Comparison of ENCODE assay signal across 8 cellular contexts in the genomic region with DNA sequence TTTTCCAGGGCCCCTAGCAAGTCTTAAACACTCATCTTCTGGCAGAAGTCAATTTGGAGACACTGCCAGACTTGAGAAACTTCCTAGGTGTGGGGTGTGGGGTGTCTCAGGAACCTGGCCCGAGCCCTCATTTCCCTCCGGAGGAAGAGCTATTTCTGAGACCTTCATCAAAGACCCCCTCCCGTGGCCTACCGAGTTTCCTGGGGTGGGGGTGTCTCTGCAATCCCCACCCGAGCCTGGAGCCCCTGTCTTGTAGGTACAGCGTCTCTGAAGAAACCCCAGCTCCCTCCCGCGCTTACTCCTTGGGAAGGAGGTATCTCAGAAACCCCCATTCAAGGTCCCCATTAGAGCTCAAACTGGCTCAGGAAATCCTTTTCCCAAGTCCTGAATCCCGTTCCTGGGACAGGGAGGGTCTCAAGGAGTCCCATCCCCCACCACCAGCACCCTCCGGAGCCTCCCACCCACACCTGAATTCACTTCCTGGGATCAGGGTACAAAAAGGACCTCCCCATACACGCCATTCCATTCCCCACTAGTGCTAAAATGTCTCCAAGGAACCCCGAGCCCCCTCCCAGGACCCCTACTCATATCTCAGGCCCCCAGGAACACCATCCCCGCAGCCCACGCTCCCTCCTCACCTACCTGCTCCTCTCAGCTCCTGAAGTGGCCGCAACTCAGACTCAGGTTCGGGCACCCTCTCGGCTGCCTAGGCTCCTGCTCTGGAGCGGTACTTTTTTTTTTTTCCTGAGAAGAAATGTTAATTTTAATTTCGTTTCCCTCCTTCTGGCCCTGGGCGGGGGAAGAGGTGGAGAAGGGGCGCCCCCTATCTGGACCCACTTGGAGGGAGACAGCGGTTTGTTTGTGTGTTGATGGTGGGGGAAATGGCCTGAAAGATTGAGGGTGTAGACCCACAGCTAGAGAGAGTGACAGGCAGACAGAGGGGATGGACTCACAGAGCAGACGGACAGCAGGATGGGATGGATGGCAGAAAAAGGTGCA. TPM values are rescaled to one million over a fixed set of nuclear protein-coding genes. Genes with fewer than 3 reads are reported as not detected.
DNase-seq lines count a peak whose midpoint lies in the region; ATAC-seq and TF ChIP-seq lines count a peak whose summit lies in the region.

No MANE protein-coding gene starts in this region.

- peak overlapping the region; percentile 97 for H3K4me3 Mint-ChIP-seq in activated T-helper 1 cell treated with anti-CD3 and anti-CD28 coated beads, Interleukin-12 subunit alpha, Interleukin-12 subunit beta, Interleukin-2, Interleukin-4 antibody, amounts not matched to agents 30 ng/mL and 10 ng/mL and 1 ng/mL, durations not matched to agents 14 hours and 24 hours and 36 hours
- peak overlapping the region; percentile 96 for H3K4me3 Mint-ChIP-seq in stimulated activated naive CD8-positive, alpha-beta T cell treated with anti-CD3 and anti-CD28 coated beads, Interleukin-15, Interleukin-2, amounts not matched to agents 100 ng/mL and 50 ng/mL, for 24 hours
- H3K4me3 Mint-ChIP-seq in progenitor cell of endocrine pancreas (ENCODE audit: low read depth): no peak overlapping the region

- CTCF ChIA-PET in GM10248 (lab: Yijun Ruan, JAX): interaction anchor here (0.7 to 1.8 kb wide), 5 partner anchors 14 to 386 kb away, joined by 3 to 5 read pairs (median 3); partner anchors contain the start of gene RBM3

- no peak for ATAC-seq in GM18517 (IDR thresholded peaks at IDR 0.05; ENCODE audit: unreplicated experiment)

- 0 out of 2 replicates have a peak, but pooled peaks cover 7% of the 10 kb centered on the region for H3K36me3 ChIP-seq in KOPT-K1 (ENCODE audit: insufficient read depth, low read length)

- H3K9me3 Mint-ChIP-seq in activated T-helper 1 cell treated with anti-CD3 and anti-CD28 coated beads, Interleukin-12 subunit alpha, Interleukin-12 subunit beta, Interleukin-2, Interleukin-4 antibody, amounts not matched to agents 30 ng/mL and 10 ng/mL and 1 ng/mL, durations not matched to agents 14 hours and 24 hours and 36 hours: no peaks in the 10 kb centered on the region
- H3K9me3 Mint-ChIP-seq in stimulated activated naive CD8-positive, alpha-beta T cell treated with anti-CD3 and anti-CD28 coated beads, Interleukin-15, Interleukin-2, amounts not matched to agents 100 ng/mL and 50 ng/mL, for 24 hours: no peaks in the 10 kb centered on the region
- H3K9me3 Mint-ChIP-seq in progenitor cell of endocrine pancreas (ENCODE audit: low read depth): peaks cover 18% of the 10 kb centered on the region

- peak overlapping the region; percentile 81 for H3K27ac ChIP-seq in KOPT-K1 (ENCODE audit: low read depth, low read length, poor library complexity, severe bottlenecking)

- TF ChIP-seq CTCF in GM10248 (IDR thresholded peaks at IDR 0.05; ENCODE audit: control extremely low read depth, extremely low read depth, low read depth, missing control alignments) (peak; percentile 42), progenitor cell of endocrine pancreas (IDR thresholded peaks at IDR 0.05; ENCODE audit: unreplicated experiment) (no peak)

- peaks cover 28% of the 10 kb centered on the region for H3K4me1 Mint-ChIP-seq in activated T-helper 1 cell treated with anti-CD3 and anti-CD28 coated beads, Interleukin-12 subunit alpha, Interleukin-12 subunit beta, Interleukin-2, Interleukin-4 antibody, amounts not matched to agents 30 ng/mL and 10 ng/mL and 1 ng/mL, durations not matched to agents 14 hours and 24 hours and 36 hours (ENCODE audit: low read depth)
- H3K4me1 Mint-ChIP-seq in stimulated activated naive CD8-positive, alpha-beta T cell treated with anti-CD3 and anti-CD28 coated beads, Interleukin-15, Interleukin-2, amounts not matched to agents 100 ng/mL and 50 ng/mL, for 24 hours (ENCODE audit: low read depth): peaks cover 32% of the 10 kb centered on the region
- peaks cover 14% of the 10 kb centered on the region for H3K4me1 Mint-ChIP-seq in progenitor cell of endocrine pancreas (ENCODE audit: low read depth)

- intact Hi-C loops in activated T-helper 1 cell treated with anti-CD3 and anti-CD28 coated beads, Interleukin-12 subunit alpha, Interleukin-12 subunit beta, Interleukin-2, Interleukin-4 antibody, amounts not matched to agents 30 ng/mL and 10 ng/mL and 1 ng/mL, durations not matched to agents 14 hours and 24 hours and 36 hours (cut with micrococcal nuclease): loop anchor here (2.0 kb wide), 1 partner anchor 40 kb away; the partner anchor contains the start of gene PORCN

- POLR2A ChIA-PET in GM10248 (lab: Yijun Ruan, JAX): no interaction called here

- peaks cover 24% of the 10 kb centered on the region for H3K36me3 Mint-ChIP-seq in activated T-helper 1 cell treated with anti-CD3 and anti-CD28 coated beads, Interleukin-12 subunit alpha, Interleukin-12 subunit beta, Interleukin-2, Interleukin-4 antibody, amounts not matched to agents 30 ng/mL and 10 ng/mL and 1 ng/mL, durations not matched to agents 14 hours and 24 hours and 36 hours (ENCODE audit: low read depth)
- H3K36me3 Mint-ChIP-seq in stimulated activated naive CD8-positive, alpha-beta T cell treated with anti-CD3 and anti-CD28 coated beads, Interleukin-15, Interleukin-2, amounts not matched to agents 100 ng/mL and 50 ng/mL, for 24 hours (ENCODE audit: low read depth): peaks cover 28% of the 10 kb centered on the region
- no peaks in the 10 kb centered on the region for H3K36me3 Mint-ChIP-seq in progenitor cell of endocrine pancreas (ENCODE audit: insufficient read depth)

- peaks cover 2% of the 10 kb centered on the region for H3K27me3 Mint-ChIP-seq in activated T-helper 1 cell treated with anti-CD3 and anti-CD28 coated beads, Interleukin-12 subunit alpha, Interleukin-12 subunit beta, Interleukin-2, Interleukin-4 antibody, amounts not matched to agents 30 ng/mL and 10 ng/mL and 1 ng/mL, durations not matched to agents 14 hours and 24 hours and 36 hours (ENCODE audit: insufficient read depth)
- no peaks in the 10 kb centered on the region for H3K27me3 Mint-ChIP-seq in stimulated activated naive CD8-positive, alpha-beta T cell treated with anti-CD3 and anti-CD28 coated beads, Interleukin-15, Interleukin-2, amounts not matched to agents 100 ng/mL and 50 ng/mL, for 24 hours
- H3K27me3 Mint-ChIP-seq in progenitor cell of endocrine pancreas: peaks cover 30% of the 10 kb centered on the region

- DNase-seq in GM10248 (ENCODE audit: extremely low spot score): peak; percentile 52
- no peak for DNase-seq in activated T-helper 1 cell treated with anti-CD3 and anti-CD28 coated beads, Interleukin-12 subunit alpha, Interleukin-12 subunit beta, Interleukin-2, Interleukin-4 antibody, amounts not matched to agents 30 ng/mL and 10 ng/mL and 1 ng/mL, durations not matched to agents 14 hours and 24 hours and 36 hours (ENCODE audit: low spot score)
- DNase-seq in islet precursor cell: peak; percentile 40
- DNase-seq in NCI-H2171 treated with DMSO at 0.1 percent for 48 hours (lab: John Stamatoyannopoulos, UW): no peak
- no peak for DNase-seq in progenitor cell of endocrine pancreas (ENCODE audit: low spot score, unreplicated experiment)

- peak overlapping the region; percentile 91 for H3K27ac Mint-ChIP-seq in activated T-helper 1 cell treated with anti-CD3 and anti-CD28 coated beads, Interleukin-12 subunit alpha, Interleukin-12 subunit beta, Interleukin-2, Interleukin-4 antibody, amounts not matched to agents 30 ng/mL and 10 ng/mL and 1 ng/mL, durations not matched to agents 14 hours and 24 hours and 36 hours
- peak overlapping the region; percentile 99 for H3K27ac Mint-ChIP-seq in stimulated activated naive CD8-positive, alpha-beta T cell treated with anti-CD3 and anti-CD28 coated beads, Interleukin-15, Interleukin-2, amounts not matched to agents 100 ng/mL and 50 ng/mL, for 24 hours
- H3K27ac Mint-ChIP-seq in progenitor cell of endocrine pancreas: no peak overlapping the region

- H3K9me3 ChIP-seq in KOPT-K1 (ENCODE audit: insufficient read depth, low read length, poor library complexity, severe bottlenecking): no peaks in the 10 kb centered on the region

RNA-seq across cellular contexts. Expression of gene SLC38A5, which starts 1.1 kb away (rescaled TPM):
- total RNA-seq in activated T-helper 1 cell treated with anti-CD3 and anti-CD28 coated beads, Interleukin-12 subunit alpha, Interleukin-12 subunit beta, Interleukin-2, Interleukin-4 antibody, amounts not matched to agents 30 ng/mL and 10 ng/mL and 1 ng/mL, durations not matched to agents 14 hours and 24 hours and 36 hours: 205 and 206 TPM in 2 replicates
- total RNA-seq in progenitor cell of endocrine pancreas: 0.33 and 0.74 TPM in 2 replicates

RNA-seq across cellular contexts. Expression of gene FTSJ1, which starts 7.0 kb away (rescaled TPM):
- total RNA-seq in activated T-helper 1 cell treated with anti-CD3 and anti-CD28 coated beads, Interleukin-12 subunit alpha, Interleukin-12 subunit beta, Interleukin-2, Interleukin-4 antibody, amounts not matched to agents 30 ng/mL and 10 ng/mL and 1 ng/mL, durations not matched to agents 14 hours and 24 hours and 36 hours: 96.2 and 103 TPM in 2 replicates
- 40.5 and 41.8 TPM in 2 replicates for total RNA-seq in progenitor cell of endocrine pancreas

RNA-seq across cellular contexts. Expression of gene PORCN, which starts 39.8 kb away (rescaled TPM):
- 13.6 and 15.1 TPM in 2 replicates for total RNA-seq in activated T-helper 1 cell treated with anti-CD3 and anti-CD28 coated beads, Interleukin-12 subunit alpha, Interleukin-12 subunit beta, Interleukin-2, Interleukin-4 antibody, amounts not matched to agents 30 ng/mL and 10 ng/mL and 1 ng/mL, durations not matched to agents 14 hours and 24 hours and 36 hours
- total RNA-seq in progenitor cell of endocrine pancreas: 6.5 and 8.3 TPM in 2 replicates

RNA-seq across cellular contexts. Expression of gene EBP, which starts 52.6 kb away (rescaled TPM):
- total RNA-seq in activated T-helper 1 cell treated with anti-CD3 and anti-CD28 coated beads, Interleukin-12 subunit alpha, Interleukin-12 subunit beta, Interleukin-2, Interleukin-4 antibody, amounts not matched to agents 30 ng/mL and 10 ng/mL and 1 ng/mL, durations not matched to agents 14 hours and 24 hours and 36 hours: 164 and 178 TPM in 2 replicates
- total RNA-seq in progenitor cell of endocrine pancreas: 73.1 and 81.9 TPM in 2 replicates

RNA-seq across cellular contexts. Expression of gene SSX4B, which starts 57.2 kb away (rescaled TPM):
- not detected in 2 replicates for total RNA-seq in activated T-helper 1 cell treated with anti-CD3 and anti-CD28 coated beads, Interleukin-12 subunit alpha, Interleukin-12 subunit beta, Interleukin-2, Interleukin-4 antibody, amounts not matched to agents 30 ng/mL and 10 ng/mL and 1 ng/mL, durations not matched to agents 14 hours and 24 hours and 36 hours
- total RNA-seq in progenitor cell of endocrine pancreas: not detected in 2 replicates

Comparison
In these comparisons a context has a peak if more than half of its experiments do, and no peak if none do; other contexts are left out.
1. DNase-seq: peak in GM10248 (single experiment) and islet precursor cell (single experiment); none in activated T-helper 1 cell treated with anti-CD3 and anti-CD28 coated beads, Interleukin-12 subunit alpha, Interleukin-12 subunit beta, Interleukin-2, Interleukin-4 antibody, amounts not matched to agents 30 ng/mL and 10 ng/mL and 1 ng/mL, durations not matched to agents 14 hours and 24 hours and 36 hours (single experiment), NCI-H2171 treated with DMSO at 0.1 percent for 48 hours (single experiment) and progenitor cell of endocrine pancreas (single experiment).
2. RNA of gene SLC38A5, which starts 1.1 kb away (total RNA-seq): 205 to 206 TPM in activated T-helper 1 cell treated with anti-CD3 and anti-CD28 coated beads, Interleukin-12 subunit alpha, Interleukin-12 subunit beta, Interleukin-2, Interleukin-4 antibody, amounts not matched to agents 30 ng/mL and 10 ng/mL and 1 ng/mL, durations not matched to agents 14 hours and 24 hours and 36 hours; 0.33 to 0.74 TPM in progenitor cell of endocrine pancreas; every median in the first group is over 100 times any median in the second.